In genomic region chr4:140812916-140813315, GRCh38 we compare ENCODE assay signal across 4 cellular contexts.
"Had no signal": no experiment of that assay in that cellular context is flagged by ENCODE, and none has a peak within 500 bp of the region (broad histone marks: within the 10 kb centered on the region; RNA-seq: fewer than 3 reads in every experiment).

No MANE protein-coding gene starts in this region.

- H3K27ac ChIP-seq: HL-60 had no signal

- H3K4me3 ChIP-seq: K562 had no signal

- DNase-seq: IMR-90, KBM-7 had no signal
